Comparison of ENCODE assay signal across 10 cellular contexts in genomic region chr18:70058916-70059315, GRCh38.
DNase-seq lines count a peak whose midpoint lies in the region; ATAC-seq and TF ChIP-seq lines count a peak whose summit lies in the region.
"Had no signal": no experiment of that assay in that cellular context is flagged by ENCODE, and none has a peak within 500 bp of the region (broad histone marks: within the 10 kb centered on the region; RNA-seq: fewer than 3 reads in every experiment).

No MANE protein-coding gene starts in this region.

- H3K36me3 ChIP-seq in transverse colon = peaks cover 0 to 10% (median 5%) of the 10 kb centered on the region in 4 donors
- H3K36me3 ChIP-seq in right atrium auricular region = no peaks in the 10 kb centered on the region

- no peak for TF ChIP-seq EP300 in transverse colon (IDR thresholded peaks at IDR 0.05; ENCODE audit: low read depth)

- TF ChIP-seq CTCF in transverse colon (IDR thresholded peaks at IDR 0.05) (no peak), right atrium auricular region (IDR thresholded peaks at IDR 0.05) (no peak)

- ATAC-seq in GM19035 (IDR thresholded peaks at IDR 0.05; ENCODE audit: unreplicated experiment) (peak; percentile 99), GM21717 (IDR thresholded peaks at IDR 0.05; ENCODE audit: unreplicated experiment) (peak; percentile 99), HG03097 (IDR thresholded peaks at IDR 0.05; ENCODE audit: low FRiP score, unreplicated experiment) (peak; percentile 93)

- H3K4me3 ChIP-seq in transverse colon (no peak overlapping the region), right atrium auricular region (no peak overlapping the region)
- H3K4me3 ChIP-seq: spleen had no signal

- in situ Hi-C loops in transverse colon (cut with MboI; ENCODE audit: low pct_ligation_motif_present in 1 of 4, low pct_unique_long_range_greater_than_20kb in 1 of 4, low sequenced_read_pairs in 3 of 4) = no loop called here

- H3K4me1 ChIP-seq in transverse colon = no peaks in the 10 kb centered on the region
- H3K4me1 ChIP-seq in right atrium auricular region = no peaks in the 10 kb centered on the region
- H3K4me1 ChIP-seq: spleen had no signal

- H3K27me3 ChIP-seq in transverse colon (no peaks in the 10 kb centered on the region), right atrium auricular region (no peaks in the 10 kb centered on the region)
- H3K27me3 ChIP-seq: spleen had no signal

- DNase-seq in transverse colon (no peak), iPS-NIHi7 (ENCODE audit: extremely low spot score) (no peak), NCI-H2227 (lab: John Stamatoyannopoulos, UW; ENCODE audit: unreplicated experiment) (no peak), right atrium auricular region (ENCODE audit: low spot score) (no peak)
- DNase-seq: IMR-90, RPMI8226, spleen had no signal

- TF ChIP-seq POLR2A in transverse colon (IDR thresholded peaks at IDR 0.05) = no peak

- intact Hi-C loops in transverse colon (cut with DNase I; ENCODE audit: low total_unique reads) = no loop called here

- H3K9me3 ChIP-seq in transverse colon (no peaks in the 10 kb centered on the region), right atrium auricular region (no peaks in the 10 kb centered on the region)
- H3K9me3 ChIP-seq: spleen had no signal

- no peak overlapping the region for H3K27ac ChIP-seq in transverse colon
- H3K27ac ChIP-seq in right atrium auricular region = no peak overlapping the region
- H3K27ac ChIP-seq: spleen had no signal
